In genomic region chr17:45307290-45308015, GRCh38 we compare ENCODE assay signal across 8 cellular contexts. TPM values are rescaled to one million over a fixed set of nuclear protein-coding genes. Genes with fewer than 3 reads are reported as not detected.
A peak's percentile ranks its signal among the peaks of the same experiment; 100 is the strongest.
DNase-seq lines count a peak whose midpoint lies in the region; ATAC-seq lines count a peak whose summit lies in the region.

No MANE protein-coding gene starts in this region.

- H3K36me3 Mint-ChIP-seq in activated naive CD4-positive, alpha-beta T cell treated with anti-CD3 and anti-CD28 coated beads, Interleukin-2, amount 10 ng/mL, durations not matched to agents 7 days and 5 days: peaks cover 63% of the 10 kb centered on the region

- H3K4me3 Mint-ChIP-seq in activated naive CD4-positive, alpha-beta T cell treated with anti-CD3 and anti-CD28 coated beads, Interleukin-2, amount 10 ng/mL, durations not matched to agents 7 days and 5 days: no peak overlapping the region

- DNase-seq in activated CD4-positive, CD25-positive, alpha-beta regulatory T cell (lab: John Stamatoyannopoulos, UW): no peak
- DNase-seq in NAMALWA (ENCODE audit: low spot score): peak; percentile 66
- DNase-seq in activated naive CD4-positive, alpha-beta T cell treated with anti-CD3 and anti-CD28 coated beads, Interleukin-2, amount 10 ng/mL, durations not matched to agents 7 days and 5 days: peak; percentile 47
- no peak for DNase-seq in left cardiac atrium
- DNase-seq in stimulated activated CD4-positive, alpha-beta T cell treated with anti-CD3 and anti-CD28 coated beads, Interleukin-1b, Interleukin-23, amount 100 ng/mL, for 48 hours: peak; percentile 77
- DNase-seq in mucosa of gallbladder (ENCODE audit: low spot score): no peak

- H3K27ac Mint-ChIP-seq in activated naive CD4-positive, alpha-beta T cell treated with anti-CD3 and anti-CD28 coated beads, Interleukin-2, amount 10 ng/mL, durations not matched to agents 7 days and 5 days: peak overlapping the region; percentile 90

- no peaks in the 10 kb centered on the region for H3K27me3 Mint-ChIP-seq in activated naive CD4-positive, alpha-beta T cell treated with anti-CD3 and anti-CD28 coated beads, Interleukin-2, amount 10 ng/mL, durations not matched to agents 7 days and 5 days

- peak; percentile 47 to 48 for ATAC-seq in activated CD4-positive, CD25-positive, alpha-beta regulatory T cell treated with anti-CD3 and anti-CD28 coated beads, Interleukin-2, amount 50 U/mL, for 24 hours
- ATAC-seq in left cardiac atrium (peak; percentile 17 to 57), GM21529 (IDR thresholded peaks at IDR 0.05; ENCODE audit: unreplicated experiment) (no peak)

- no peaks in the 10 kb centered on the region for H3K9me3 Mint-ChIP-seq in activated naive CD4-positive, alpha-beta T cell treated with anti-CD3 and anti-CD28 coated beads, Interleukin-2, amount 10 ng/mL, durations not matched to agents 7 days and 5 days

- peaks cover 83% of the 10 kb centered on the region for H3K4me1 Mint-ChIP-seq in activated naive CD4-positive, alpha-beta T cell treated with anti-CD3 and anti-CD28 coated beads, Interleukin-2, amount 10 ng/mL, durations not matched to agents 7 days and 5 days

- CTCF ChIA-PET in activated naive CD4-positive, alpha-beta T cell treated with anti-CD3 and anti-CD28 coated beads, Interleukin-2, amount 10 ng/mL, durations not matched to agents 7 days and 5 days (lab: Charles Lee): interaction anchor here (1.6 to 2.6 kb wide), 2 partner anchors 10 to 13 kb away, joined by 4 to 10 read pairs; partner anchors contain the start of gene MAP3K14

- intact Hi-C loops in left cardiac atrium (cut with DNase I): no loop called here

RNA-seq across cellular contexts. Expression of gene MAP3K14, which starts 9.4 kb away (rescaled TPM):
- total RNA-seq in left cardiac atrium (10 to 100 TPM; 13.4 to 13.5 TPM), mucosa of gallbladder (19.1 TPM)

RNA-seq across cellular contexts. Expression of gene SPATA32, which starts 45.6 kb away (rescaled TPM):
- not detected for total RNA-seq in left cardiac atrium
- total RNA-seq in mucosa of gallbladder: not detected

Comparison
In these comparisons a context has a peak if more than half of its experiments do, and no peak if none do; other contexts are left out.
1. DNase-seq: peak in NAMALWA (single experiment), activated naive CD4-positive, alpha-beta T cell treated with anti-CD3 and anti-CD28 coated beads, Interleukin-2, amount 10 ng/mL, durations not matched to agents 7 days and 5 days (single experiment) and stimulated activated CD4-positive, alpha-beta T cell treated with anti-CD3 and anti-CD28 coated beads, Interleukin-1b, Interleukin-23, amount 100 ng/mL, for 48 hours (single experiment); none in activated CD4-positive, CD25-positive, alpha-beta regulatory T cell (0 of 4), left cardiac atrium (single experiment) and mucosa of gallbladder (single experiment).